28 cellular contexts compared by ENCODE assay signal in genomic region chr14:28163261-28163660, GRCh38.
"Had no signal": no experiment of that assay in that cellular context is flagged by ENCODE, and none has a peak within 500 bp of the region (broad histone marks: within the 10 kb centered on the region; RNA-seq: fewer than 3 reads in every experiment).

No MANE protein-coding gene starts in this region.

- H3K27ac ChIP-seq: colonic mucosa, gastrocnemius medialis, hepatocyte, pancreas, prostate gland, right atrium auricular region, vagina had no signal

- H3K4me3 ChIP-seq: colonic mucosa, gastrocnemius medialis, hepatocyte, pancreas, prostate gland, right atrium auricular region, smooth muscle cell, vagina had no signal

- DNase-seq: activated CD4-positive, alpha-beta T cell treated with anti-CD3 and anti-CD28 coated beads for 36 hours; activated CD4-positive, CD25-positive, alpha-beta regulatory T cell; activated naive CD4-positive, alpha-beta T cell; activated T-cell treated with anti-CD3 and anti-CD28 coated beads for 4 hours; activated T-cell treated with anti-CD3 and anti-CD28 coated beads, Interleukin-2, amount 50 U/mL, for 72 hours; anterior cingulate cortex; colonic mucosa; effector CD8-positive, alpha-beta T cell; erythroblast; gastrocnemius medialis; left cardiac atrium; mammary epithelial cell; midbrain; naive thymus-derived CD4-positive, alpha-beta T cell; nucleus accumbens; pancreas; stimulated activated CD4-positive, alpha-beta T cell treated with anti-CD3 and anti-CD28 coated beads, Interleukin-1b, Interleukin-23, amount 100 ng/mL, for 48 hours; stimulated activated CD4-positive, alpha-beta T cell treated with anti-CD3 and anti-CD28 coated beads, Interleukin-4, amount 100 ng/mL, for 4 hours; stimulated activated CD8-positive, alpha-beta memory T cell treated with anti-CD3 and anti-CD28 coated beads, Interleukin-4, amount 100 ng/mL, for 48 hours; stimulated activated naive CD8-positive, alpha-beta T cell treated with anti-CD3 and anti-CD28 coated beads, Interleukin-15, amount 100 ng/mL, for 72 hours; substantia nigra had no signal

- ATAC-seq: activated CD4-positive, alpha-beta T cell treated with anti-CD3 and anti-CD28 coated beads for 36 hours; activated naive CD4-positive, alpha-beta T cell treated with anti-CD3 and anti-CD28 coated beads, Interleukin-2, amount 50 U/mL, for 72 hours; activated T-cell treated with anti-CD3 and anti-CD28 coated beads, Interleukin-2, amount 50 U/mL, for 72 hours; gastrocnemius medialis; left cardiac atrium; naive thymus-derived CD4-positive, alpha-beta T cell; pancreas; stimulated activated memory B cell treated with anti-CD40 and anti-IgM and Interleukin-4, amounts not matched to agents 10 μg/mL and 1 μg/mL and 100 μg/mL, for 72 hours; stimulated activated naive CD8-positive, alpha-beta T cell treated with anti-CD3 and anti-CD28 coated beads, Interleukin-15, amount 100 ng/mL, for 72 hours had no signal

- H3K79me2 ChIP-seq: hepatocyte had no signal

- H3K4me1 ChIP-seq: colonic mucosa, gastrocnemius medialis, pancreas, prostate gland, right atrium auricular region, vagina had no signal

- H3K4me2 ChIP-seq: hepatocyte, smooth muscle cell had no signal

- H2AFZ ChIP-seq: hepatocyte had no signal

- H3K27me3 ChIP-seq: colonic mucosa, gastrocnemius medialis, hepatocyte, pancreas, right atrium auricular region, vagina had no signal

- H3K36me3 ChIP-seq: colonic mucosa, gastrocnemius medialis, pancreas, prostate gland, right atrium auricular region, vagina had no signal

- H3K9me3 ChIP-seq: colonic mucosa, gastrocnemius medialis, pancreas, prostate gland, vagina had no signal
